7 cellular contexts compared by ENCODE assay signal in genomic region chr17:39020037-39020436, GRCh38. TPM values are rescaled to one million over a fixed set of nuclear protein-coding genes. Genes with fewer than 3 reads are reported as not detected.
"Had no signal": no experiment of that assay in that cellular context is flagged by ENCODE, and none has a peak within 500 bp of the region (broad histone marks: within the 10 kb centered on the region; RNA-seq: fewer than 3 reads in every experiment).

No MANE protein-coding gene starts in this region.

RNA-seq across cellular contexts. Expression of gene FBXO47, which starts 52.8 kb away (rescaled TPM):
- total RNA-seq: GM23338, H1, H4, H7, H9, HFFc6 had no signal
- polyA plus RNA-seq: GM23248, GM23338, H1 had no signal
